14 cellular contexts compared by ENCODE assay signal in the genomic region with DNA sequence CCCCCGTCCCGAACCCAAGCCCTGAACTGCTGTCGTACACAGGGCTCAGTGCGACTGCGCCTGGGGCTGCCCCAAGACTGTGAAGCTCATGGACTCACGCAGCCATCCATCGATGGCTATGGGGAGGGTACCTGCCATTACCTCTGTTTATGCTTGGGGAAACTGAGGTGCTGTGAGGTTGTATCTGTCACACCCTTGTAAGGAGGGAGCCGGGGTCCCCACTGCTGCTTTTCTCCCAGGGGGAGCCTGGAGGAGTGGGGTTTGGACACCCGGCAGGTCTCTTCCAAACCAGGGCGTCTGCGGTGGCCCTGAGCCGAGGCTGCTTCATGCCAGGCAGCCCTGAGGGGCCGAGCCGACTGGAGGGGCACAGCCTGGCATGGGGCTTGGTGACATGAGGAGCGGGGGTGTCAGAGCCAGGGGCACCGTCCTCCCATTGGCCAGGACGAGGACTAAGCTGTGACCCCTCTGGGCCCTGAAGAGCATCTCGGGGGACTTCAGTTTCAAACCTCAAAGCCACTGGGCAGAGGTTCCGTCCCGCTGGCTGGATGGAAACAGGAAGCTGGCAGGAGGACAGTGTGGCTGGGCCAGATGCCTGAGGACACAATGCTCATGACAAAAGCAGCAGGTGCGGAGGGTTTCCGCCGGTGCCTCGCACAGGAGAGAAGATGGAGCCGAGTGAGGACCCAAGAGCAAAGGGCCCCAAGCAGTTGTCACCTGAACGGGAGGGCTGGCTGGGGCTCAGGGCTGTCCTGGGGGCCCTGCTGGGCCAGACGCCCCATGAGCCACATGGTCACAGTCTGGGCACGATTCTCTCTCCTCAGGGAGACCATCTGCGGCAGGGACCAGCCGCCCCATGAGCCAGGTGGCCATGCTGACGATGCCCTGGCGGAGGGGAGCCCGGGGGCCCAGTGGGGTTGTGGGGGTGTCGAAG. TPM values are rescaled to one million over a fixed set of nuclear protein-coding genes. Genes with fewer than 3 reads are reported as not detected.
A peak's percentile ranks its signal among the peaks of the same experiment; 100 is the strongest.
DNase-seq lines count a peak whose midpoint lies in the region; ATAC-seq and TF ChIP-seq lines count a peak whose summit lies in the region.
"Had no signal": no experiment of that assay in that cellular context is flagged by ENCODE, and none has a peak within 500 bp of the region (broad histone marks: within the 10 kb centered on the region; RNA-seq: fewer than 3 reads in every experiment).

No MANE protein-coding gene starts in this region.

- H3K4me3 Mint-ChIP-seq in CD14-positive monocyte: no peak overlapping the region
- no peak overlapping the region for H3K4me3 Mint-ChIP-seq in central memory CD8-positive, alpha-beta T cell
- no peak overlapping the region for H3K4me3 Mint-ChIP-seq in osteocyte (ENCODE audit: unreplicated experiment)
- H3K4me3 Mint-ChIP-seq: CD4-positive, CD25-positive, alpha-beta regulatory T cell had no signal

- H3K27me3 ChIP-seq in tibial nerve: no peaks in the 10 kb centered on the region

- DNase-seq in CD14-positive monocyte (ENCODE audit: low spot score) (peak; percentile 43), GM10248 (ENCODE audit: extremely low spot score) (peak; percentile 27), osteocyte (ENCODE audit: extremely low spot score, unreplicated experiment) (peak; percentile 76), OCI-M2 (lab: John Stamatoyannopoulos, UW; ENCODE audit: unreplicated experiment) (no peak), tibial nerve (ENCODE audit: low spot score in 2 of 2) (no peak), NCI-H2227 treated with DMSO at 0.1 percent for 48 hours (lab: John Stamatoyannopoulos, UW) (no peak)
- DNase-seq in central memory CD8-positive, alpha-beta T cell (ENCODE audit: low spot score in 2 of 2): peak; percentile 6 to 8
- DNase-seq: caudate nucleus; CD4-positive, CD25-positive, alpha-beta regulatory T cell; glutamatergic neuron; NCI-H1417; psoas muscle had no signal

- H3K27ac ChIP-seq in tibial nerve: no peak overlapping the region
- H3K27ac ChIP-seq: epithelial cell of prostate, psoas muscle had no signal

- TF ChIP-seq EP300 in tibial nerve (IDR thresholded peaks at IDR 0.05): no peak

- no peaks in the 10 kb centered on the region for H3K36me3 ChIP-seq in tibial nerve

- H3K4me3 ChIP-seq in tibial nerve: no peak overlapping the region
- H3K4me3 ChIP-seq: psoas muscle had no signal

- peaks cover 7 to 23% (median 16%) of the 10 kb centered on the region in 7 donors for H3K9me3 Mint-ChIP-seq in CD14-positive monocyte
- H3K9me3 Mint-ChIP-seq in central memory CD8-positive, alpha-beta T cell: no peaks in the 10 kb centered on the region
- H3K9me3 Mint-ChIP-seq in osteocyte (ENCODE audit: unreplicated experiment): peaks cover 9% of the 10 kb centered on the region

- intact Hi-C loops in CD14-positive monocyte (cut with micrococcal nuclease): no loop called here

- H3K9me3 ChIP-seq in tibial nerve: peaks cover 0 to 18% (median 0%) of the 10 kb centered on the region in 4 donors
- H3K9me3 ChIP-seq: psoas muscle had no signal

- 88 to 92% methylated on average over 27 to 30 of the region's 34 CpGs for WGBS in tibial nerve, 2 donors

- peaks cover 0 to 1% (median 0%) of the 10 kb centered on the region in 3 donors for H3K27me3 Mint-ChIP-seq in CD14-positive monocyte (ENCODE audit: low read depth in 3 of 3)
- peaks cover 22% of the 10 kb centered on the region for H3K27me3 Mint-ChIP-seq in central memory CD8-positive, alpha-beta T cell
- H3K27me3 Mint-ChIP-seq in osteocyte (ENCODE audit: unreplicated experiment): no peaks in the 10 kb centered on the region

- H3K27ac Mint-ChIP-seq in CD14-positive monocyte: peak overlapping the region in 2 of 7 donors; percentile 50 to 60
- H3K27ac Mint-ChIP-seq in central memory CD8-positive, alpha-beta T cell (ENCODE audit: low read depth): no peak overlapping the region
- peak overlapping the region; percentile 54 for H3K27ac Mint-ChIP-seq in osteocyte (ENCODE audit: unreplicated experiment)
- H3K27ac Mint-ChIP-seq: activated naive CD4-positive, alpha-beta T cell treated with anti-CD3 and anti-CD28 coated beads, Interleukin-2, amount 50 U/mL, for 72 hours had no signal

- H3K36me3 Mint-ChIP-seq in CD14-positive monocyte (no peaks in the 10 kb centered on the region), osteocyte (ENCODE audit: unreplicated experiment) (peaks cover 48% of the 10 kb centered on the region)
- H3K36me3 Mint-ChIP-seq in central memory CD8-positive, alpha-beta T cell (ENCODE audit: insufficient read depth): peaks cover 5% of the 10 kb centered on the region
- H3K36me3 Mint-ChIP-seq: CD4-positive, CD25-positive, alpha-beta regulatory T cell had no signal

- H3K4me1 Mint-ChIP-seq in CD14-positive monocyte: peaks cover 11% of the 10 kb centered on the region
- peaks cover 12% of the 10 kb centered on the region for H3K4me1 Mint-ChIP-seq in central memory CD8-positive, alpha-beta T cell
- peaks cover 33% of the 10 kb centered on the region for H3K4me1 Mint-ChIP-seq in osteocyte (ENCODE audit: unreplicated experiment)

- no peak for TF ChIP-seq POLR2A in tibial nerve (IDR thresholded peaks at IDR 0.05)

- TF ChIP-seq CTCF in CD14-positive monocyte (IDR thresholded peaks at IDR 0.05): no peak
- no peak for TF ChIP-seq CTCF in GM10248 (IDR thresholded peaks at IDR 0.05; ENCODE audit: control extremely low read depth, extremely low read depth, low read depth, missing control alignments)
- TF ChIP-seq CTCF in osteocyte (IDR thresholded peaks at IDR 0.05): no peak
- TF ChIP-seq CTCF in tibial nerve (IDR thresholded peaks at IDR 0.05): no peak

- POLR2A ChIA-PET in GM10248 (lab: Yijun Ruan, JAX): interaction anchor here (2.0 kb wide), 1 partner anchor 10 kb away, joined by 6 read pairs; no protein-coding TSS in a partner anchor

- CTCF ChIA-PET in GM10248 (lab: Yijun Ruan, JAX): interaction anchor here (1.1 to 2.2 kb wide), 2 partner anchors 11 to 14 kb away, joined by 4 to 6 read pairs; no protein-coding TSS in a partner anchor

- no peaks in the 10 kb centered on the region for H3K4me1 ChIP-seq in tibial nerve
- H3K4me1 ChIP-seq: psoas muscle had no signal

- no peak for ATAC-seq in central memory CD8-positive, alpha-beta T cell (replicated peaks; ENCODE audit: extremely low read depth, poor library complexity, severe bottlenecking)
- ATAC-seq: activated naive CD4-positive, alpha-beta T cell treated with anti-CD3 and anti-CD28 coated beads, Interleukin-2, amount 50 U/mL, for 72 hours had no signal

RNA-seq across cellular contexts. Expression of gene EXOC3, which starts 54.4 kb away (rescaled TPM):
- polyA plus RNA-seq in CD14-positive monocyte: 10 to 100 TPM; 33.2 to 53.8 TPM
- total RNA-seq in osteocyte (70.0 and 81.4 TPM in 2 replicates), tibial nerve (10 to 100 TPM; 53.5 to 98.4 (median 58.8) TPM)

Comparison
In these comparisons a context has a peak if more than half of its experiments do, and no peak if none do; other contexts are left out.
1. DNase-seq: peak in CD14-positive monocyte (single experiment), GM10248 (single experiment), central memory CD8-positive, alpha-beta T cell (2 of 2) and osteocyte (single experiment); none in OCI-M2 (single experiment), tibial nerve (0 of 2) and NCI-H2227 treated with DMSO at 0.1 percent for 48 hours (single experiment).